In the genomic region with DNA sequence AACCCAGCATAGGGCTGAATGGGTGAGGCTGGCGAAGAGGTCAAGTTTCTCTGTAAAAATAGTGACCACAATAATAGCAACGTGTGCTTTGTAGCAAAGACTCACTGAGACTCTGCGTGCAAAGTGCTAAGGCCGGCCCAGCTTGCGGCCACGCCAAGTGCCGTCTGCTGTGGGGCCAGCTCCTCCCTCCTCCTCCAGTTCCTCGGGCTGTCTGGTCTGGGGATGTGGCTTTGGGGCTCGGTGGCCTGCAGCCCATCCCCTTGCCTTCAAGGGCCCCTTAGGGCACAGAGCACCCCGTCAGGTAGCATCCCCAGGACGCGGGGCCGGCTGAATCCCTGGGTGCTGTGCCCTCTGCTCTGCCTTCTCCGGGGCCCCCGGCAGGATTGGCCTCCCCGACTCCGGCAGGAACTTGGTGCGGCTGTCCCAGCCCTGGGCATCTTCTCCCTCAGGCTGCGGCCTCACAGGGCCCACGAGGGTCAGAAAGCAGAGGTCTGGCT, we compare ENCODE assay signal across 24 cellular contexts. TPM values are rescaled to one million over a fixed set of nuclear protein-coding genes. Genes with fewer than 3 reads are reported as not detected.
DNase-seq lines count a peak whose midpoint lies in the region; ATAC-seq, FAIRE-seq and TF ChIP-seq lines count a peak whose summit lies in the region.
"Had no signal": no experiment of that assay in that cellular context is flagged by ENCODE, and none has a peak within 500 bp of the region (broad histone marks: within the 10 kb centered on the region; RNA-seq: fewer than 3 reads in every experiment).

No MANE protein-coding gene starts in this region.

- H2AFZ ChIP-seq in H1 (ENCODE audit: low read length), result no peak overlapping the region
- H2AFZ ChIP-seq: PC-9 had no signal

- CTCF ChIA-PET in H1 (lab: Charles Lee; ENCODE audit: partially characterized antibody), result interaction anchor here (0.9 to 2.0 kb wide), 3 partner anchors 13 to 28 kb away, joined by 3 to 5 read pairs (median 4); no protein-coding TSS in a partner anchor

- WGBS in H1 (ENCODE audit: extremely low coverage in 1 of 2, insufficient coverage in 1 of 2, insufficient read length in 1 of 2, insufficient replicate concordance in 2 of 2, low coverage in 1 of 2, low lambda C conversion rate in 2 of 2, missing lambda C conversion rate in 1 of 2), 2 experiments, result 89% methylated on average over 10 of the region's 20 CpGs; no CpG with 5 or more reads in 1 of the 2 experiments

- H3K56ac ChIP-seq in H1 (replicated peaks; ENCODE audit: insufficient read length, low read depth, low read length), result no peak overlapping the region

- 0 out of 2 replicates have a peak overlapping the region, but pooled peaks have one; percentile 19 for H2BK12ac ChIP-seq in H1 (ENCODE audit: low read depth, low read length)

- TF ChIP-seq RAD21 in H1 (IDR thresholded peaks at IDR 0.05 in 1 of 2, conservative IDR thresholded peaks at IDR 0.05 in 1 of 2; ENCODE audit: low read depth in 2 of 2, low read length in 2 of 2), result no peak

- no peak overlapping the region for H4K91ac ChIP-seq in H1 (replicated peaks; ENCODE audit: insufficient read length, low read length)

- no peak overlapping the region for H3K14ac ChIP-seq in H1 (ENCODE audit: insufficient read length)

- no peak overlapping the region for H3K23ac ChIP-seq in H1 (ENCODE audit: insufficient read length)

- no peak for TF ChIP-seq EP300 in H1 (IDR thresholded peaks at IDR 0.05; ENCODE audit: borderline replicate concordance in 1 of 2, low read depth in 2 of 2, low read length in 2 of 2)

- DNase-seq in EH (ENCODE audit: low read depth), result peak; percentile 49
- DNase-seq in H1 (ENCODE audit: low read depth in 1 of 2, low spot score in 2 of 2), result no peak
- DNase-seq in left kidney (ENCODE audit: low read depth, low spot score), result peak; percentile 51
- no peak for DNase-seq in nucleus accumbens (lab: John Stamatoyannopoulos, UW)
- DNase-seq in SHP77 (lab: John Stamatoyannopoulos, UW), result no peak
- no peak for DNase-seq in activated CD4-positive, alpha-beta T cell treated with anti-CD3 and anti-CD28 coated beads, Interleukin-2, amount 50 U/mL, for 48 hours
- DNase-seq: activated CD8-positive, alpha-beta T cell treated with anti-CD3 and anti-CD28 coated beads for 36 hours; activated naive CD4-positive, alpha-beta T cell treated with anti-CD3 and anti-CD28 coated beads, Interleukin-2, amount 10 ng/mL, durations not matched to agents 7 days and 5 days; activated T-cell treated with anti-CD3 and anti-CD28 coated beads, Interleukin-2, amount 50 U/mL, for 24 hours; CD8-positive, alpha-beta T cell; GF-D8; GOT3; KG1; NCI-H2029; PC-9 had no signal

- ATAC-seq in HG02840 (IDR thresholded peaks at IDR 0.05; ENCODE audit: low FRiP score, unreplicated experiment), result no peak
- ATAC-seq: activated CD8-positive, alpha-beta T cell treated with anti-CD3 and anti-CD28 coated beads for 36 hours; CD8-positive, alpha-beta T cell; stimulated activated effector memory CD8-positive, alpha-beta T cell treated with anti-CD3 and anti-CD28 coated beads, Interleukin-12 subunit alpha, Interleukin-12 subunit beta, amount 100 ng/mL, for 72 hours had no signal

- peaks cover 0 to 5% of the 10 kb centered on the region in 2 experiments for H4K20me1 ChIP-seq in H1 (replicated peaks in 1 of 2; ENCODE audit: control insufficient read depth in 1 of 2, insufficient read depth in 2 of 2, low read length in 2 of 2)

- H2AK5ac ChIP-seq in H1 (ENCODE audit: low read depth, low read length), result no peak overlapping the region

- H3K79me2 ChIP-seq in H1 (ENCODE audit: control insufficient read depth in 1 of 2, insufficient read depth in 2 of 2, low read length in 2 of 2), result no peaks in the 10 kb centered on the region

- H3K27me3 ChIP-seq in H1 (replicated peaks in 1 of 4; ENCODE audit: control insufficient read depth in 3 of 4, extremely low read depth in 1 of 4, insufficient read depth in 3 of 4, low read length in 3 of 4), result no peaks in the 10 kb centered on the region; a peak in 1 of 7 replicates
- H3K27me3 ChIP-seq in skeletal muscle tissue (ENCODE audit: control insufficient read depth in 3 of 3, insufficient read depth in 3 of 3, low read length in 3 of 3), result peaks cover 0 to 3% (median 0%) of the 10 kb centered on the region in 3 donors
- H3K27me3 ChIP-seq: suprapubic skin had no signal

- no peak for FAIRE-seq in H1 (lab: Jason Lieb, UNC)
- FAIRE-seq: GM12891 had no signal

- no peaks in the 10 kb centered on the region for H3K9me3 ChIP-seq in H1 (ENCODE audit: insufficient read depth in 2 of 2, low read depth in 1 of 2, low read length in 1 of 2)
- H3K9me3 ChIP-seq in skeletal muscle tissue (ENCODE audit: control insufficient read depth in 3 of 3, low read length in 3 of 3), result no peaks in the 10 kb centered on the region
- H3K9me3 ChIP-seq: neutrophil, suprapubic skin had no signal

- H3K23me2 ChIP-seq in H1 (ENCODE audit: low read depth, low read length), result no peaks in the 10 kb centered on the region

- no peak overlapping the region for H3K4me3 ChIP-seq in H1 (ENCODE audit: extremely low read depth in 1 of 4, insufficient read depth in 2 of 4, low read depth in 3 of 4, low read length in 4 of 4)
- peak overlapping the region in 1 of 3 donors; percentile 45 for H3K4me3 ChIP-seq in skeletal muscle tissue (ENCODE audit: low read length in 3 of 3)
- H3K4me3 ChIP-seq: PC-9, suprapubic skin had no signal

- no peak overlapping the region for H2BK120ac ChIP-seq in H1 (replicated peaks; ENCODE audit: low read depth, low read length)

- H3K27ac ChIP-seq in H1 (ENCODE audit: low read depth, low read length), result no peak overlapping the region
- peak overlapping the region; percentile 59 for H3K27ac ChIP-seq in skeletal muscle tissue (ENCODE audit: low read depth, low read length)
- H3K27ac ChIP-seq: epithelial cell of prostate, neutrophil, PC-9, suprapubic skin had no signal

- TF ChIP-seq POLR2A in H1 (IDR thresholded peaks at IDR 0.05; ENCODE audit: control extremely low read depth in 1 of 2, low read depth in 2 of 2, low read length in 2 of 2), result no peak

- H4K5ac ChIP-seq in H1 (ENCODE audit: insufficient read length, low read depth, low read length), result no peak overlapping the region

- H3K9ac ChIP-seq in H1 (replicated peaks in 1 of 4; ENCODE audit: extremely low read depth in 1 of 4, low read depth in 3 of 4, low read length in 3 of 4) (no peak overlapping the region), skeletal muscle tissue (ENCODE audit: low read depth in 1 of 3, low read length in 3 of 3) (peak overlapping the region in 2 of 3 donors; percentile 65 to 70)

- H3K79me1 ChIP-seq in H1 (ENCODE audit: low read depth, low read length), result no peaks in the 10 kb centered on the region

- no peak overlapping the region for H4K8ac ChIP-seq in H1 (ENCODE audit: extremely low read depth, insufficient read depth, low read length)

- H3K18ac ChIP-seq in H1 (ENCODE audit: extremely low read depth, low read length), result no peak overlapping the region

- H3K4ac ChIP-seq in H1 (replicated peaks; ENCODE audit: insufficient read length, low read depth, low read length), result peak overlapping the region; percentile 78

- H3K4me1 ChIP-seq in H1 (replicated peaks in 1 of 4; ENCODE audit: control insufficient read depth in 3 of 4, insufficient read depth in 4 of 4, low read length in 3 of 4), result peaks cover 0 to 24% (median 18%) of the 10 kb centered on the region in 4 experiments; a peak in 6 of 7 replicates
- peaks cover 27 to 49% (median 42%) of the 10 kb centered on the region in 3 donors for H3K4me1 ChIP-seq in skeletal muscle tissue (ENCODE audit: control insufficient read depth in 3 of 3, insufficient read depth in 3 of 3, low read length in 3 of 3)
- H3K4me1 ChIP-seq: suprapubic skin had no signal

- TF ChIP-seq CTCF in H1 (IDR thresholded peaks at IDR 0.05; ENCODE audit: control extremely low read depth in 1 of 3, insufficient read depth in 1 of 3, low read depth in 1 of 3, low read length in 3 of 3), result no peak

- H3K36me3 ChIP-seq in H1 (ENCODE audit: control insufficient read depth in 2 of 4, insufficient read depth in 4 of 4, low read length in 3 of 4), result no peaks in the 10 kb centered on the region
- peaks cover 0 to 3% (median 0%) of the 10 kb centered on the region in 3 donors for H3K36me3 ChIP-seq in skeletal muscle tissue (ENCODE audit: control insufficient read depth in 3 of 3, insufficient read depth in 3 of 3, low read length in 3 of 3)
- H3K36me3 ChIP-seq: neutrophil, suprapubic skin had no signal

- POLR2A ChIA-PET in H1 (lab: Charles Lee; ENCODE audit: partially characterized antibody), result interaction anchor here (1.4 kb wide), 1 partner anchor 19 kb away, joined by 5 read pairs; no protein-coding TSS in a partner anchor

- H3K4me2 ChIP-seq in H1 (ENCODE audit: insufficient read depth in 1 of 2, low read depth in 2 of 2, low read length in 2 of 2), result no peak overlapping the region
- H3K4me2 ChIP-seq: PC-9 had no signal

- H2BK15ac ChIP-seq in H1 (ENCODE audit: low read length), result no peak overlapping the region

- H2BK20ac ChIP-seq in H1 (ENCODE audit: low read length), result no peak overlapping the region

- no peak overlapping the region for H2BK5ac ChIP-seq in H1 (ENCODE audit: low read depth, low read length)

TF ChIP-seq in H1, 55 proteins besides CTCF, POLR2A, EP300 and RAD21 (continues in another document):
- TF ChIP-seq KDM5A (IDR thresholded peaks at IDR 0.05; ENCODE audit: low read length), result no peak

RNA-seq across cellular contexts. Expression of a gene that starts 7.6 kb away (rescaled TPM):
- 34.7 and 34.8 TPM in 2 replicates for total RNA-seq in H1 (2021; fragmentation: NEBNext Ultra II Directional; extraction: Animal tissue kit (Norgen Biotek cat#: 25700))
- polyA plus RNA-seq in H1 (2011; rRNA removed), result 9.5 and 13.9 TPM in 2 replicates
- 10.7 TPM for polyA plus RNA-seq in H1 (2011; cell fraction: cytosol; rRNA removed)
- 21.4 TPM for polyA plus RNA-seq in H1 (2011; cell fraction: nucleus; rRNA removed)
- polyA plus RNA-seq in H1 (2012, experiment 1 of 2), result 18.4 to 23.9 TPM (median 19.5 TPM) in 4 replicates
- polyA plus RNA-seq in H1 (2012, experiment 2 of 2), result 17.9 TPM
- polyA plus RNA-seq in H1 (2013, experiment 1 of 2), result 21.3 TPM
- polyA plus RNA-seq in H1 (2013, experiment 2 of 2), result 21.1 TPM
- 8.9 and 10.4 TPM in 2 replicates for polyA minus RNA-seq in H1 (2011; rRNA and poly(A)+ RNA removed)
- polyA minus RNA-seq in H1 (2011; cell fraction: cytosol; rRNA and poly(A)+ RNA removed), result 17.1 TPM
- 21.8 TPM for polyA minus RNA-seq in H1 (2011; cell fraction: nucleus; rRNA and poly(A)+ RNA removed)
- 14.6 TPM for total RNA-seq in skeletal muscle tissue
- total RNA-seq: HT-29, SK-MEL-5 had no signal

Comparison
In these comparisons a context has a peak if more than half of its experiments do, and no peak if none do; other contexts are left out.
1. DNase-seq: peak in EH (single experiment) and left kidney (single experiment); none in H1 (0 of 2), nucleus accumbens (0 of 56), SHP77 (0 of 2) and activated CD4-positive, alpha-beta T cell treated with anti-CD3 and anti-CD28 coated beads, Interleukin-2, amount 50 U/mL, for 48 hours (0 of 2).
2. H3K9ac ChIP-seq: peak in skeletal muscle tissue (2 of 3); none in H1 (0 of 4).